ENCODE assay signal across 1 cellular context in genomic region chr4:56689661-56690060, GRCh38.
TF ChIP-seq lines count a peak whose summit lies in the region.

No MANE protein-coding gene starts in this region.

TF ChIP-seq in GM23338, 12 proteins besides CTCF, POLR2A, EP300 and RAD21:
- TF ChIP-seq ZNF462 (CRISPR knock-in tag; IDR thresholded peaks at IDR 0.05) (no peak), EZH2 (IDR thresholded peaks at IDR 0.05; ENCODE audit: low read depth, unreplicated experiment) (no peak), ETS1 (IDR thresholded peaks at IDR 0.05) (no peak), CREB1 (CRISPR knock-in tag; IDR thresholded peaks at IDR 0.05; ENCODE audit: low read depth) (no peak), ZNF114 (CRISPR knock-in tag; IDR thresholded peaks at IDR 0.05) (no peak), ZNF331 (CRISPR knock-in tag; IDR thresholded peaks at IDR 0.05; ENCODE audit: low read depth) (no peak), STAT1 (IDR thresholded peaks at IDR 0.05; ENCODE audit: unreplicated experiment) (no peak), NANOG (IDR thresholded peaks at IDR 0.05; ENCODE audit: borderline replicate concordance) (no peak), POLR2AphosphoS5 (IDR thresholded peaks at IDR 0.05; ENCODE audit: low read depth) (no peak), EZH2phosphoT487 (IDR thresholded peaks at IDR 0.05; ENCODE audit: unreplicated experiment) (no peak), REST (IDR thresholded peaks at IDR 0.05; ENCODE audit: unreplicated experiment) (no peak), JUNB (IDR thresholded peaks at IDR 0.05; ENCODE audit: unreplicated experiment) (no peak)
